ENCODE assay signal across 8 cellular contexts in genomic region chr17:4969551-4970231, GRCh38. TPM values are rescaled to one million over a fixed set of nuclear protein-coding genes. Genes with fewer than 3 reads are reported as not detected.
DNase-seq lines count a peak whose midpoint lies in the region; ATAC-seq and TF ChIP-seq lines count a peak whose summit lies in the region.

No MANE protein-coding gene starts in this region.

- peak; percentile 73 for DNase-seq in activated effector memory CD4-positive, alpha-beta T cell treated with anti-CD3 and anti-CD28 coated beads, Interleukin-2, amount 50 U/mL, for 16 hours
- no peak for DNase-seq in activated effector memory CD4-positive, alpha-beta T cell treated with Interleukin-2 at 50 U/mL for 16 hours
- DNase-seq in activated CD8-positive, alpha-beta T cell treated with anti-CD3 and anti-CD28 coated beads for 36 hours, result peak; percentile 82
- DNase-seq in iris pigment epithelial cell (ENCODE audit: low read depth) (peak; percentile 57), NCI-H146 (lab: John Stamatoyannopoulos, UW) (no peak)

- POLR2A ChIA-PET in activated CD8-positive, alpha-beta T cell treated with anti-CD3 and anti-CD28 coated beads for 36 hours (lab: Charles Lee), result interaction anchor here (0.6 to 15.1 kb wide), 13 partner anchors 10 to 92 kb away, joined by 3 to 627 read pairs (median 6); partner anchors contain the start of genes C17orf107, CAMTA2, ENO3 and PFN1

- H3K4me3 Mint-ChIP-seq in activated CD8-positive, alpha-beta T cell treated with anti-CD3 and anti-CD28 coated beads for 36 hours, result no peak overlapping the region

- peak overlapping the region; percentile 93 for H3K27ac ChIP-seq in subcutaneous abdominal adipose tissue (ENCODE audit: low read depth, low read length)

- peaks cover 8 to 52% (median 43%) of the 10 kb centered on the region in 5 donors for H3K4me1 ChIP-seq in subcutaneous abdominal adipose tissue (ENCODE audit: control insufficient read depth in 5 of 5, insufficient read depth in 5 of 5, low read length in 5 of 5)

- peaks cover 0 to 58% (median 41%) of the 10 kb centered on the region in 5 donors for H3K36me3 ChIP-seq in subcutaneous abdominal adipose tissue (ENCODE audit: control insufficient read depth in 5 of 5, insufficient read depth in 5 of 5, low read length in 5 of 5)

- CTCF ChIA-PET in activated CD8-positive, alpha-beta T cell treated with anti-CD3 and anti-CD28 coated beads for 36 hours (lab: Charles Lee), result interaction anchor here (1.0 to 3.6 kb wide), 3 partner anchors 11 to 23 kb away, joined by 4 to 30 read pairs (median 8); partner anchors contain the start of gene PFN1

- H3K4me3 ChIP-seq in subcutaneous abdominal adipose tissue (ENCODE audit: low read depth in 1 of 5, low read length in 5 of 5), result peak overlapping the region in 4 of 5 donors; percentile 0 to 96 (median 58)

- no peaks in the 10 kb centered on the region for H3K9me3 ChIP-seq in subcutaneous abdominal adipose tissue (ENCODE audit: control insufficient read depth in 5 of 5, low read length in 5 of 5)

- no peak for TF ChIP-seq CTCF in activated CD8-positive, alpha-beta T cell treated with anti-CD3 and anti-CD28 coated beads for 36 hours (IDR thresholded peaks at IDR 0.05)

- peak; percentile 3 for ATAC-seq in activated CD8-positive, alpha-beta T cell treated with anti-CD3 and anti-CD28 coated beads for 36 hours
- ATAC-seq in HG03565 (IDR thresholded peaks at IDR 0.05; ENCODE audit: unreplicated experiment), result no peak
- no peak for ATAC-seq in GM21723 (IDR thresholded peaks at IDR 0.05; ENCODE audit: unreplicated experiment)

- peaks cover 34% of the 10 kb centered on the region for H3K4me1 Mint-ChIP-seq in activated CD8-positive, alpha-beta T cell treated with anti-CD3 and anti-CD28 coated beads for 36 hours (ENCODE audit: low read depth)

- H3K27me3 ChIP-seq in subcutaneous abdominal adipose tissue (ENCODE audit: control insufficient read depth in 5 of 5, insufficient read depth in 4 of 5, low read length in 5 of 5), result no peaks in the 10 kb centered on the region

- peaks cover 2% of the 10 kb centered on the region for H3K9me3 Mint-ChIP-seq in activated CD8-positive, alpha-beta T cell treated with anti-CD3 and anti-CD28 coated beads for 36 hours

- no peak overlapping the region for H3K27ac Mint-ChIP-seq in activated CD8-positive, alpha-beta T cell treated with anti-CD3 and anti-CD28 coated beads for 36 hours

- peak overlapping the region in 3 of 5 donors; percentile 9 to 83 (median 59) for H3K9ac ChIP-seq in subcutaneous abdominal adipose tissue (ENCODE audit: low read length in 5 of 5)

- H3K27me3 Mint-ChIP-seq in activated CD8-positive, alpha-beta T cell treated with anti-CD3 and anti-CD28 coated beads for 36 hours, result no peaks in the 10 kb centered on the region

- H3K36me3 Mint-ChIP-seq in activated CD8-positive, alpha-beta T cell treated with anti-CD3 and anti-CD28 coated beads for 36 hours (ENCODE audit: low read depth), result peaks cover 42% of the 10 kb centered on the region

- intact Hi-C loops in activated CD8-positive, alpha-beta T cell treated with anti-CD3 and anti-CD28 coated beads for 36 hours (cut with micrococcal nuclease), result loop anchor here (1.0 kb wide), 1 partner anchor 22 kb away; no protein-coding TSS in a partner anchor

RNA-seq across cellular contexts. Expression of gene SPAG7, which starts 2.1 kb away (rescaled TPM):
- total RNA-seq in activated CD8-positive, alpha-beta T cell treated with anti-CD3 and anti-CD28 coated beads for 36 hours, result 10 to 100 TPM; 62.7 to 62.9 TPM

RNA-seq across cellular contexts. Expression of gene CAMTA2, which starts 17.8 kb away (rescaled TPM):
- 10 to 100 TPM; 91.5 to 99.0 TPM for total RNA-seq in activated CD8-positive, alpha-beta T cell treated with anti-CD3 and anti-CD28 coated beads for 36 hours

RNA-seq across cellular contexts. Expression of gene ENO3, which starts 18.8 kb away (rescaled TPM):
- 10 to 100 TPM; 31.3 to 34.0 TPM for total RNA-seq in activated CD8-positive, alpha-beta T cell treated with anti-CD3 and anti-CD28 coated beads for 36 hours

RNA-seq across cellular contexts. Expression of gene PFN1, which starts 21.4 kb away (rescaled TPM):
- total RNA-seq in activated CD8-positive, alpha-beta T cell treated with anti-CD3 and anti-CD28 coated beads for 36 hours, result 1,000 to 10,000 TPM; 1,726 to 1,759 TPM

RNA-seq across cellular contexts. Expression of gene INCA1, which starts 27.6 kb away (rescaled TPM):
- under 1 TPM in 1 of 2 experiments, not detected in 1; 0.63 TPM for total RNA-seq in activated CD8-positive, alpha-beta T cell treated with anti-CD3 and anti-CD28 coated beads for 36 hours

Comparison
In these comparisons a context has a peak if more than half of its experiments do, and no peak if none do; other contexts are left out.
1. DNase-seq: peak in activated effector memory CD4-positive, alpha-beta T cell treated with anti-CD3 and anti-CD28 coated beads, Interleukin-2, amount 50 U/mL, for 16 hours (single experiment), activated CD8-positive, alpha-beta T cell treated with anti-CD3 and anti-CD28 coated beads for 36 hours (single experiment) and iris pigment epithelial cell (single experiment); none in activated effector memory CD4-positive, alpha-beta T cell treated with Interleukin-2 at 50 U/mL for 16 hours (single experiment) and NCI-H146 (single experiment).